ENCODE assay signal across 1 cellular context in the genomic region with DNA sequence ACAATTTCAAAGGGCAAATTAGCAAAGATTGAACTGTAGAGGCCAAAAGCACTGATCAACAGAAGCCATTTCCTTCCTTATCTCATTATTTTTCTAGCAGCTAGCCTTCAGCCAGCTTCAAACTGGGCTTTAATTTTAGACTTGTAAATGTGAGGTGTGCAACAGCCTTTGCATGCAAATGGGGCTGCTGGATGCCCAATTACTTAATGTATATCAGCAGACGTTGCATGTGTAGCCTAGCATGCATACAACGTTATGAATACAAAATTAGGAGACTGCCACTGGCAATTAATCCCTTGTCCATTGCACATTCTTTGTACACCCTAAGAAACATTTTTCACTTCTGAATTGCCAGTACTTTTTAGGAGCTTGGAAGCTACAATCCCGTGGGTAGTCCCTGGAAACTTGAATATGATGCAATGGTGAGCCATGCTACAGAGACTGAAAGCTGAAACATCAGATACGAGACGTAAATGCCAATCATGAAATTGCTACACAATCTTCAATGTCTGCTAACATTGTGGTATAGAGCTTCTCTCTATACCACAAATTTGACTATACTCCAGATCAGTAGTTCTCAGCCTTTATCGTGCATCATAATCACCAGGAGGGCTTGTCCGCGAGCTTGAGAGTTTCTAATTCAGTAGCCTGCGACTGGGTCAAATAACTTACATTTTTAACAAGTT.
TF ChIP-seq lines count a peak whose summit lies in the region.

No MANE protein-coding gene starts in this region.

TF ChIP-seq in HEK293, 187 proteins besides CTCF, POLR2A, EP300 and RAD21:
- no peak for TF ChIP-seq ZNF670 (tag by site-specific recombination; IDR thresholded peaks at IDR 0.05; ENCODE audit: low read depth)
- peak; percentile 69; the same call in 1 of the 2 replicates for TF ChIP-seq ZNF211 (tag by site-specific recombination; IDR thresholded peaks at IDR 0.05; ENCODE audit: low read depth)
- no peak for TF ChIP-seq TRIM28 (IDR thresholded peaks at IDR 0.05; ENCODE audit: borderline replicate concordance, low read length)
- TF ChIP-seq ZNF324 (tag by site-specific recombination; IDR thresholded peaks at IDR 0.05): no peak
TF ChIP-seq in HEK293: peak in this region for 1.
